Comparison of ENCODE assay signal across 15 cellular contexts in the genomic region with DNA sequence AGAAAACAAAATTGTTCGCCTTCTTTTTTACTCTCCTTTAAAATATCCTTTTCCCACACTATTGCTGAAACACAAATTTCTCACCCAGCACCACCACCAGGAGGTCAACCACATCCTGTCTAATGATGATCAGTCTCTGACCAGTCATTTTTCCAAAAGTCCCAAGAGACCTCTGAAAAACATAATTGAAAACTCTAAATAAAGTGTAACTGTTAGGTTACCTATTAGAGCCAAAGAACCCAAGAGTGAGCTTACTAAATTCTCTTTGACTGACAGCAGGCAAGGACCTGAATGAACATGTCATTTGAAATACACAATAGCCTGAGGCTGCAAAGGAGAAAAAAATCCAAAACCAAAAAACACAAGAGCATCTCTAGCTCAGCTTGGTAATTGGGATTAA.
"Had no signal": no experiment of that assay in that cellular context is flagged by ENCODE, and none has a peak within 500 bp of the region (broad histone marks: within the 10 kb centered on the region; RNA-seq: fewer than 3 reads in every experiment).

No MANE protein-coding gene starts in this region.

- H3K27me3 ChIP-seq: hepatocyte, right atrium auricular region, transverse colon had no signal

- H3K27ac ChIP-seq: hepatocyte, right atrium auricular region, skin epidermis, transverse colon had no signal

- DNase-seq: activated CD4-positive, alpha-beta T cell treated with anti-CD3 and anti-CD28 coated beads, Interleukin-2, amount 50 U/mL, for 1 hour; activated CD8-positive, alpha-beta memory T cell treated with anti-CD3 and anti-CD28 coated beads for 24 hours; activated naive CD4-positive, alpha-beta T cell treated with Interleukin-2 at 50 U/mL for 16 hours; anterior cingulate cortex; endodermal cell; nucleus accumbens; stimulated activated CD4-positive, alpha-beta T cell treated with anti-CD3 and anti-CD28 coated beads, Interleukin-15, amount 100 ng/mL, for 24 hours; stimulated activated CD4-positive, alpha-beta T cell treated with anti-CD3 and anti-CD28 coated beads, Interleukin-4, amount 100 ng/mL, for 1 hour; stimulated activated naive B cell treated with anti-CD40 and anti-IgM and Interleukin-4, amounts not matched to agents 10 μg/mL and 1 μg/mL and 100 μg/mL, for 72 hours; substantia nigra; transverse colon had no signal

- H3K4me1 ChIP-seq: right atrium auricular region, transverse colon had no signal

- H3K4me2 ChIP-seq: hepatocyte had no signal

- H2AFZ ChIP-seq: hepatocyte had no signal

- ATAC-seq: stimulated activated naive B cell treated with anti-CD40 and anti-IgM and Interleukin-4, amounts not matched to agents 10 μg/mL and 1 μg/mL and 100 μg/mL, for 72 hours had no signal

- FAIRE-seq: keratinocyte had no signal

- H3K36me3 ChIP-seq: right atrium auricular region, transverse colon had no signal

- H3K4me3 ChIP-seq: hepatocyte, right atrium auricular region, skin epidermis, transverse colon had no signal

- H3K9me3 ChIP-seq: right atrium auricular region, transverse colon had no signal
